ENCODE assay signal across 8 cellular contexts in genomic region chr18:45837283-45838070, GRCh38. TPM values are rescaled to one million over a fixed set of nuclear protein-coding genes. Genes with fewer than 3 reads are reported as not detected.
DNase-seq lines count a peak whose midpoint lies in the region; ATAC-seq and TF ChIP-seq lines count a peak whose summit lies in the region.

No MANE protein-coding gene starts in this region.

- in situ Hi-C loops in KBM-7 (cut with MboI; ENCODE audit: low pct_unique_long_range_greater_than_20kb, low sequenced_read_pairs): no loop called here

- no peaks in the 10 kb centered on the region for H3K9me3 Mint-ChIP-seq in WTC11
- H3K9me3 Mint-ChIP-seq in endodermal cell: peaks cover 1% of the 10 kb centered on the region
- no peaks in the 10 kb centered on the region for H3K9me3 Mint-ChIP-seq in naive thymus-derived CD8-positive, alpha-beta T cell

- no peak overlapping the region for H3K9ac ChIP-seq in endodermal cell (ENCODE audit: extremely low read depth, low read length, poor library complexity, severe bottlenecking)

- H3K27me3 ChIP-seq in endodermal cell (ENCODE audit: control insufficient read depth, insufficient read depth, low read length, poor library complexity, severe bottlenecking) (peaks cover 57% of the 10 kb centered on the region), vagina (peaks cover 4% of the 10 kb centered on the region)

- no peaks in the 10 kb centered on the region for H3K36me3 Mint-ChIP-seq in WTC11
- H3K36me3 Mint-ChIP-seq in endodermal cell (ENCODE audit: low read depth): no peaks in the 10 kb centered on the region
- peaks cover 0 to 3% (median 2%) of the 10 kb centered on the region in 3 donors for H3K36me3 Mint-ChIP-seq in naive thymus-derived CD8-positive, alpha-beta T cell

- POLR2A ChIA-PET in AG04449 (lab: Yijun Ruan, JAX): no interaction called here
- POLR2A ChIA-PET in WTC11 (lab: Charles Lee): no interaction called here
- POLR2A ChIA-PET in naive thymus-derived CD8-positive, alpha-beta T cell (lab: Charles Lee): interaction anchor here (0.6 kb wide), 1 partner anchor 172 kb away, joined by 7 read pairs; no protein-coding TSS in a partner anchor

- TF ChIP-seq CTCF in AG04449 (IDR thresholded peaks at IDR 0.05; ENCODE audit: insufficient read depth, low read length, missing control alignments) (peak; percentile 41), WTC11 (IDR thresholded peaks at IDR 0.05) (no peak), endodermal cell (conservative IDR thresholded peaks at IDR 0.05) (peak; percentile 59), vagina (IDR thresholded peaks at IDR 0.05) (no peak)

- H3K36me3 ChIP-seq in endodermal cell (ENCODE audit: control insufficient read depth, insufficient read depth, low read length) (no peaks in the 10 kb centered on the region), vagina (no peaks in the 10 kb centered on the region)

- H3K4me3 Mint-ChIP-seq in WTC11: peak overlapping the region; percentile 66; the same call in 1 of the 2 replicates
- H3K4me3 Mint-ChIP-seq in endodermal cell: peak overlapping the region; percentile 36
- H3K4me3 Mint-ChIP-seq in naive thymus-derived CD8-positive, alpha-beta T cell: peak overlapping the region in 6 of 10 donors; percentile 27 to 79 (median 66)

- H3K27me3 Mint-ChIP-seq in WTC11 (ENCODE audit: low read depth) (peaks cover 47% of the 10 kb centered on the region), endodermal cell (ENCODE audit: insufficient read depth) (peaks cover 58% of the 10 kb centered on the region)
- H3K27me3 Mint-ChIP-seq in naive thymus-derived CD8-positive, alpha-beta T cell: peaks cover 16 to 61% (median 39%) of the 10 kb centered on the region in 5 donors

- TF ChIP-seq POLR2A in vagina (IDR thresholded peaks at IDR 0.05): no peak

- H3K27ac ChIP-seq in endodermal cell (ENCODE audit: low read depth, low read length) (no peak overlapping the region), vagina (no peak overlapping the region)

- DNase-seq in AG04449 (ENCODE audit: low read depth, low spot score) (no peak), WTC11 (ENCODE audit: low spot score) (peak; percentile 80), endodermal cell (peak; percentile 90), vagina (ENCODE audit: extremely low spot score in 2 of 2) (no peak), KBM-7 (no peak), inferior parietal cortex (ENCODE audit: extremely low spot score) (no peak)
- DNase-seq in naive thymus-derived CD8-positive, alpha-beta T cell: peak in 8 of 10 donors; percentile 16 to 46 (median 27)

- H3K4me1 Mint-ChIP-seq in WTC11 (peaks cover 22% of the 10 kb centered on the region), endodermal cell (peaks cover 9% of the 10 kb centered on the region)
- peaks cover 4 to 15% (median 12%) of the 10 kb centered on the region in 4 donors for H3K4me1 Mint-ChIP-seq in naive thymus-derived CD8-positive, alpha-beta T cell

- H3K4me1 ChIP-seq in endodermal cell (ENCODE audit: control insufficient read depth, insufficient read depth, low read length) (peaks cover 4% of the 10 kb centered on the region), vagina (peaks cover 18% of the 10 kb centered on the region)

- ATAC-seq in GM21576 (IDR thresholded peaks at IDR 0.05; ENCODE audit: unreplicated experiment) (peak; percentile 58), WTC11 (peak; percentile 70)
- ATAC-seq in naive thymus-derived CD8-positive, alpha-beta T cell: peak; percentile 74 to 84

- intact Hi-C loops in vagina (cut with DNase I): no loop called here

- CTCF ChIA-PET in AG04449 (lab: Yijun Ruan, JAX): interaction anchor here (0.9 to 6.8 kb wide), 9 partner anchors 8 to 172 kb away, joined by 3 to 126 read pairs (median 5); partner anchors contain the start of gene SLC14A1
- CTCF ChIA-PET in WTC11 (lab: Charles Lee): interaction anchor here (1.0 to 3.5 kb wide), 9 partner anchors 43 to 191 kb away, joined by 3 to 36 read pairs (median 4); partner anchors contain the start of gene SLC14A1

- WGBS in endodermal cell (ENCODE audit: insufficient coverage in 1 of 2, insufficient read length in 1 of 2), 2 experiments: 12 to 69% methylated on average over 2 to 84 of the region's 84 CpGs

- no peaks in the 10 kb centered on the region for H3K9me3 ChIP-seq in endodermal cell (ENCODE audit: control insufficient read depth, low read length)
- H3K9me3 ChIP-seq in vagina: no peaks in the 10 kb centered on the region

- H3K4me3 ChIP-seq in AG04449 (ENCODE audit: low read depth, low read length) (peak overlapping the region; percentile 18; the same call in 1 of the 2 replicates), endodermal cell (ENCODE audit: low read length) (no peak overlapping the region), vagina (peak overlapping the region; percentile 7 to 36)

- no peak overlapping the region for H3K27ac Mint-ChIP-seq in WTC11
- H3K27ac Mint-ChIP-seq in endodermal cell: no peak overlapping the region
- no peak overlapping the region for H3K27ac Mint-ChIP-seq in naive thymus-derived CD8-positive, alpha-beta T cell

TF ChIP-seq in WTC11, 78 proteins besides CTCF, POLR2A, EP300 and RAD21 (continues in another document):
- TF ChIP-seq ZNF317 (CRISPR knock-in tag; IDR thresholded peaks at IDR 0.05; ENCODE audit: borderline replicate concordance, low read depth) (peak; percentile 37; the same call in 1 of the 2 replicates), MLX (CRISPR knock-in tag; IDR thresholded peaks at IDR 0.05) (no peak; the same call in 1 of the 2 replicates), ZMAT4 (CRISPR knock-in tag; IDR thresholded peaks at IDR 0.05) (no peak), ZNF416 (CRISPR knock-in tag; IDR thresholded peaks at IDR 0.05) (peak; percentile 12; the same call in 1 of the 2 replicates), MAX (CRISPR knock-in tag; IDR thresholded peaks at IDR 0.05) (peak; percentile 98), ARID4B (CRISPR knock-in tag; IDR thresholded peaks at IDR 0.05; ENCODE audit: borderline replicate concordance) (peak; percentile 93; the same call in 1 of the 2 replicates), PRRX2 (CRISPR knock-in tag; IDR thresholded peaks at IDR 0.05) (no peak), FOXP1 (CRISPR knock-in tag; IDR thresholded peaks at IDR 0.05; ENCODE audit: borderline replicate concordance) (peak; percentile 93), TEAD1 (CRISPR knock-in tag; IDR thresholded peaks at IDR 0.05) (peak; percentile 91), E2F4 (CRISPR knock-in tag; IDR thresholded peaks at IDR 0.05; ENCODE audit: borderline replicate concordance, low read depth) (no peak)

RNA-seq across cellular contexts. Expression of gene SIGLEC15, which starts 12.0 kb away (rescaled TPM):
- total RNA-seq in WTC11 (2021) (0.30 to 0.48 TPM in 2 of 3 replicates, not detected in the other), endodermal cell (not detected), vagina (not detected)
- not detected for polyA plus RNA-seq in endodermal cell (2013, experiment 1 of 2)
- not detected for polyA plus RNA-seq in endodermal cell (2013, experiment 2 of 2)
- not detected for total RNA-seq in naive thymus-derived CD8-positive, alpha-beta T cell
- not detected for polyA plus RNA-seq in naive thymus-derived CD8-positive, alpha-beta T cell

Comparison
In these comparisons a context has a peak if more than half of its experiments do, and no peak if none do; other contexts are left out.
1. DNase-seq: peak in WTC11 (single experiment), endodermal cell (single experiment) and naive thymus-derived CD8-positive, alpha-beta T cell (8 of 10); none in AG04449 (single experiment), vagina (0 of 2), KBM-7 (single experiment) and inferior parietal cortex (single experiment).
2. CTCF ChIP-seq: peak in AG04449 (single experiment) and endodermal cell (single experiment); none in WTC11 (single experiment) and vagina (0 of 3).
3. Peak in every context shown above with its lines, with median percentiles within 50 percentile points of each other: ATAC-seq and H3K4me3 Mint-ChIP-seq.